ENCODE assay signal across 8 cellular contexts in the genomic region with DNA sequence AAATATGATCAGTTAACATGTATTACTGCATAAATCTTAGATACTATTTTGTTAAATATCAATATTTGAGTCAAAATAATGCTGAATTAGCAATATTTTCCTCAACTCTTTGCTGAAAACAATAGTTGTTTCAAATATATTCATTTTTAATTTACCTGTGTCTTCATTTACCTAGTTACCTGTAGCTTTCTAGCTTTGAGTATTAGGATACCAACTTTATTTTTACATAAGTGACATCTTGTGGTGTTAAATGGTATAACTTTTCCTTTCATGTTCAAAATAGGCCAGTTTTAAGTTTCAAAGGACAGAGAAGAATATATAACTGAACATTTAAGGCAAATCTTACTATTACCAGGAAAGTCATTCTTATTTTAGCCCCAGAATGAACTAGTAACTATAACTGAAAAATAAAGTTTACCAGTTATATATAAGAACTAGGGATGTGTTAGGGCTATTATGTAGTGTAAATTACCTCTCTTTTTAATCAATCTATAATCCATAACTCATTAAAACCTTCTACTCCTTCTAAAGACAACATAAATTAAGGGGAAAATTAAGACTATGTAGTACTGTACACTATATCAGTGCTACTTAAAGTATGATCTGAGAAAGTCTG. TPM values are rescaled to one million over a fixed set of nuclear protein-coding genes. Genes with fewer than 3 reads are reported as not detected.
A peak's percentile ranks its signal among the peaks of the same experiment; 100 is the strongest.
DNase-seq lines count a peak whose midpoint lies in the region; ATAC-seq, FAIRE-seq and TF ChIP-seq lines count a peak whose summit lies in the region.

No MANE protein-coding gene starts in this region.

- no peak overlapping the region for H3K4me3 ChIP-seq in LNCaP clone FGC (ENCODE audit: low read depth, low read length)
- H3K4me3 ChIP-seq in bronchial epithelial cell (ENCODE audit: low read depth, low read length), result no peak overlapping the region

- no peak overlapping the region for H3K4me3 Mint-ChIP-seq in nephron progenitor cell
- H3K4me3 Mint-ChIP-seq in stimulated activated naive CD8-positive, alpha-beta T cell treated with anti-CD3 and anti-CD28 coated beads, Interleukin-15, amount 100 ng/mL, for 72 hours, result no peak overlapping the region
- no peak overlapping the region for H3K4me3 Mint-ChIP-seq in activated CD4-positive, alpha-beta memory T cell treated with anti-CD3 and anti-CD28 coated beads, Interleukin-2, amount 10 ng/mL, durations not matched to agents 7 days and 5 days

- CTCF ChIA-PET in activated CD4-positive, alpha-beta memory T cell treated with anti-CD3 and anti-CD28 coated beads, Interleukin-2, amount 10 ng/mL, durations not matched to agents 7 days and 5 days (lab: Charles Lee), result interaction anchor here (0.7 kb wide), 1 partner anchor 26 kb away, joined by 5 read pairs; no protein-coding TSS in a partner anchor

- H3K4me1 Mint-ChIP-seq in nephron progenitor cell, result peaks cover 37% of the 10 kb centered on the region
- peaks cover 24% of the 10 kb centered on the region for H3K4me1 Mint-ChIP-seq in stimulated activated naive CD8-positive, alpha-beta T cell treated with anti-CD3 and anti-CD28 coated beads, Interleukin-15, amount 100 ng/mL, for 72 hours
- no peaks in the 10 kb centered on the region for H3K4me1 Mint-ChIP-seq in activated CD4-positive, alpha-beta memory T cell treated with anti-CD3 and anti-CD28 coated beads, Interleukin-2, amount 10 ng/mL, durations not matched to agents 7 days and 5 days

- ATAC-seq in HG02623 (IDR thresholded peaks at IDR 0.05; ENCODE audit: unreplicated experiment), result no peak
- ATAC-seq in stimulated activated naive CD8-positive, alpha-beta T cell treated with anti-CD3 and anti-CD28 coated beads, Interleukin-15, amount 100 ng/mL, for 72 hours, result no peak

- H3K9me3 Mint-ChIP-seq in nephron progenitor cell, result no peaks in the 10 kb centered on the region
- H3K9me3 Mint-ChIP-seq in stimulated activated naive CD8-positive, alpha-beta T cell treated with anti-CD3 and anti-CD28 coated beads, Interleukin-15, amount 100 ng/mL, for 72 hours, result no peaks in the 10 kb centered on the region
- no peaks in the 10 kb centered on the region for H3K9me3 Mint-ChIP-seq in activated CD4-positive, alpha-beta memory T cell treated with anti-CD3 and anti-CD28 coated beads, Interleukin-2, amount 10 ng/mL, durations not matched to agents 7 days and 5 days

- peak; percentile 97 for FAIRE-seq in G401.6 (lab: Jason Lieb, UNC)
- no peak for FAIRE-seq in bronchial epithelial cell (lab: Jason Lieb, UNC)

- H3K27me3 Mint-ChIP-seq in nephron progenitor cell (ENCODE audit: low read depth, poor library complexity), result no peaks in the 10 kb centered on the region
- no peaks in the 10 kb centered on the region for H3K27me3 Mint-ChIP-seq in stimulated activated naive CD8-positive, alpha-beta T cell treated with anti-CD3 and anti-CD28 coated beads, Interleukin-15, amount 100 ng/mL, for 72 hours
- no peaks in the 10 kb centered on the region for H3K27me3 Mint-ChIP-seq in activated CD4-positive, alpha-beta memory T cell treated with anti-CD3 and anti-CD28 coated beads, Interleukin-2, amount 10 ng/mL, durations not matched to agents 7 days and 5 days

- POLR2A ChIA-PET in activated CD4-positive, alpha-beta memory T cell treated with anti-CD3 and anti-CD28 coated beads, Interleukin-2, amount 10 ng/mL, durations not matched to agents 7 days and 5 days (lab: Charles Lee), result interaction anchor here (1.5 kb wide), 1 partner anchor 25 kb away, joined by 3 read pairs; a partner anchor contains a TSS

- H3K36me3 Mint-ChIP-seq in nephron progenitor cell (ENCODE audit: low read depth), result peaks cover 34% of the 10 kb centered on the region
- peaks cover 18% of the 10 kb centered on the region for H3K36me3 Mint-ChIP-seq in activated CD4-positive, alpha-beta memory T cell treated with anti-CD3 and anti-CD28 coated beads, Interleukin-2, amount 10 ng/mL, durations not matched to agents 7 days and 5 days (ENCODE audit: low read depth)

- TF ChIP-seq CTCF in LNCaP clone FGC (IDR thresholded peaks at IDR 0.05; ENCODE audit: control insufficient read depth, extremely low read depth, insufficient read depth), result peak; percentile 42
- peak; percentile 8 for TF ChIP-seq CTCF in bronchial epithelial cell (IDR thresholded peaks at IDR 0.05; ENCODE audit: insufficient read depth, low read length, severe bottlenecking)
- peak; percentile 43 for TF ChIP-seq CTCF in nephron progenitor cell (IDR thresholded peaks at IDR 0.05)

- H3K36me3 ChIP-seq in bronchial epithelial cell (ENCODE audit: control insufficient read depth, insufficient read depth, low read length), result no peaks in the 10 kb centered on the region

- DNase-seq in LNCaP clone FGC (ENCODE audit: low read depth) (no peak), bronchial epithelial cell (ENCODE audit: low read depth) (peak; percentile 47), nephron progenitor cell (no peak), NCI-H2029 treated with DMSO at 0.1 percent for 48 hours (lab: John Stamatoyannopoulos, UW) (no peak)
- DNase-seq in stimulated activated naive CD8-positive, alpha-beta T cell treated with anti-CD3 and anti-CD28 coated beads, Interleukin-15, amount 100 ng/mL, for 72 hours, result no peak
- no peak for DNase-seq in activated CD4-positive, alpha-beta memory T cell treated with anti-CD3 and anti-CD28 coated beads, Interleukin-2, amount 10 ng/mL, durations not matched to agents 7 days and 5 days

- no peak overlapping the region for H3K27ac Mint-ChIP-seq in nephron progenitor cell
- H3K27ac Mint-ChIP-seq in stimulated activated naive CD8-positive, alpha-beta T cell treated with anti-CD3 and anti-CD28 coated beads, Interleukin-15, amount 100 ng/mL, for 72 hours, result no peak overlapping the region
- H3K27ac Mint-ChIP-seq in activated CD4-positive, alpha-beta memory T cell treated with anti-CD3 and anti-CD28 coated beads, Interleukin-2, amount 10 ng/mL, durations not matched to agents 7 days and 5 days, result no peak overlapping the region

- no peaks in the 10 kb centered on the region for H3K27me3 ChIP-seq in bronchial epithelial cell (ENCODE audit: control insufficient read depth, insufficient read depth, low read length)

RNA-seq across cellular contexts. Expression of a gene that starts 25.3 kb away (rescaled TPM):
- 27.4 and 40.6 TPM in 2 replicates for total RNA-seq in bronchial epithelial cell
- total RNA-seq in activated CD4-positive, alpha-beta memory T cell treated with anti-CD3 and anti-CD28 coated beads, Interleukin-2, amount 10 ng/mL, durations not matched to agents 7 days and 5 days, result 10 to 100 TPM; 40.3 to 42.7 TPM
